8 cellular contexts compared by ENCODE assay signal in the genomic region with DNA sequence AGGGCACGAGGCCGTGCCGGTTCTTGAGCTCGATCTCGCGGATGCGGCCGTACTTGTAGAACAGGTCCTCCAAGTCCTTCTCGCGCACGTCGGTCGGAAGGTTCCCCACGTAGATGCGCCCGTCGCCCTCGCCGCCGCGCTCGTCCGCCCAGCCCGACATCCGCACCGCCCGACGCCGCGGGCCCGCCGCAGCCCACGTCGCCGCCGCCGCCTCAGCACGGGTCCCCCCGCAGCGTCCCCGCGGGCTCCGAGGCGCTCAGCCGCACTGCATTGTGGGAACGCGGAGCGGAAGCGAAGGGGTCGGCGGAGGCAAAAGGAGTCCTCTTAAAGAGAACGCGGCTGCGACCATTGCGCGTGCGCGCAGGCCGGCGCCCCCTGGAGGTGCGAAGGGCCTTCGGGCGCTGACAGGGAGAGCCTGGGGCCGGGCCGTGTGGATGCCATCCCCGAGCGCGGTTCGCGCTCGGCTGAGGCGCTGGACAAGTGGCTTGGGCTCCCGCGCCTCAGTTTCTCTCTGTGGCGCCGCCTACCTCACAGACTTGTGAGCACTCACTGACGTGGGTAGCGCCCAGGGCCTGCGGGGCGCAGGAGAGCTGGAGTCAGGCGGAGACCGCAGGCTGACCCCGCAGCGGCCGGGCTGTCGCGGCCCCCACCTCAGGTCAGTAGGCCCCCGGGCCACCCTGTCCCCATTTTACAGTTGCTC. TPM values are rescaled to one million over a fixed set of nuclear protein-coding genes. Genes with fewer than 3 reads are reported as not detected.
DNase-seq lines count a peak whose midpoint lies in the region; ATAC-seq and TF ChIP-seq lines count a peak whose summit lies in the region.

A gene with protein sequence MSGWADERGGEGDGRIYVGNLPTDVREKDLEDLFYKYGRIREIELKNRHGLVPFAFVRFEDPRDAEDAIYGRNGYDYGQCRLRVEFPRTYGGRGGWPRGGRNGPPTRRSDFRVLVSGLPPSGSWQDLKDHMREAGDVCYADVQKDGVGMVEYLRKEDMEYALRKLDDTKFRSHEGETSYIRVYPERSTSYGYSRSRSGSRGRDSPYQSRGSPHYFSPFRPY (minus strand): TSS at position 299 of the 700 bp plus-strand sequence. CDS start 139 bp downstream, at position 160.

- POLR2A ChIA-PET in GM10248 (lab: Yijun Ruan, JAX), result interaction anchor here (0.5 to 0.9 kb wide), 2 partner anchors 27 to 782 kb away, joined by 5 to 9 read pairs; no protein-coding TSS in a partner anchor
- POLR2A ChIA-PET in SK-N-SH (lab: Yijun Ruan, JAX), result interaction anchor here (0.6 to 1.9 kb wide), 4 partner anchors 26 to 173 kb away, joined by 3 to 12 read pairs (median 4); partner anchors contain the start of genes COQ5 and DYNLL1

- peak within 1 kb of the TSS; percentile 91 for H3K4me3 Mint-ChIP-seq in activated naive CD4-positive, alpha-beta T cell treated with anti-CD3 and anti-CD28 coated beads, Interleukin-2, amount 50 U/mL, for 24 hours

- peak within 1 kb of the TSS; percentile 79 to 93 for H3K27ac ChIP-seq in SK-N-SH (ENCODE audit: low read depth in 2 of 2, low read length in 1 of 2)
- H3K27ac ChIP-seq in osteoblast (ENCODE audit: low read depth, low read length), result peak within 1 kb of the TSS; percentile 77
- H3K27ac ChIP-seq in thoracic aorta, result peak within 1 kb of the TSS; percentile 79 to 87

- H4K20me1 ChIP-seq in SK-N-SH (ENCODE audit: insufficient read depth), result peaks cover 44% of the 10 kb centered on the region
- peaks cover 36% of the 10 kb centered on the region for H4K20me1 ChIP-seq in osteoblast (ENCODE audit: insufficient read depth, low read length)

- DNase-seq in GM10248 (ENCODE audit: extremely low spot score), result peak; percentile 99
- peak; percentile 74 for DNase-seq in NCI-H1048 (lab: John Stamatoyannopoulos, UW)
- peak; percentile 99 for DNase-seq in SK-N-SH
- peak; percentile 96 for DNase-seq in glomerular visceral epithelial cell (ENCODE audit: extremely low spot score)
- DNase-seq in osteoblast (ENCODE audit: insufficient read length, low spot score, missing footprints), result peak; percentile 100
- DNase-seq in thoracic aorta (ENCODE audit: low spot score), result peak; percentile 82

- H3K27me3 Mint-ChIP-seq in activated naive CD4-positive, alpha-beta T cell treated with anti-CD3 and anti-CD28 coated beads, Interleukin-2, amount 50 U/mL, for 24 hours, result no peaks in the 10 kb centered on the region

- H3K36me3 Mint-ChIP-seq in activated naive CD4-positive, alpha-beta T cell treated with anti-CD3 and anti-CD28 coated beads, Interleukin-2, amount 50 U/mL, for 24 hours, result peaks cover 3% of the 10 kb centered on the region

- TF ChIP-seq RAD21 in SK-N-SH (IDR thresholded peaks at IDR 0.05; ENCODE audit: low read length), result no peak

- TF ChIP-seq CTCF in GM10248 (IDR thresholded peaks at IDR 0.05; ENCODE audit: control extremely low read depth, extremely low read depth, low read depth, missing control alignments), result peak; percentile 92
- peak; percentile 81 for TF ChIP-seq CTCF in SK-N-SH (IDR thresholded peaks at IDR 0.05)
- TF ChIP-seq CTCF in osteoblast (IDR thresholded peaks at IDR 0.05; ENCODE audit: extremely low read depth, low read depth, low read length), result peak; percentile 79
- TF ChIP-seq CTCF in thoracic aorta (IDR thresholded peaks at IDR 0.05), result peak; percentile 83

- H3K36me3 ChIP-seq in SK-N-SH (replicated peaks in 1 of 2; ENCODE audit: control insufficient read depth in 1 of 2, insufficient read depth in 2 of 2, low read length in 1 of 2) (peaks cover 13 to 18% of the 10 kb centered on the region in 2 experiments), osteoblast (ENCODE audit: insufficient read depth, low read length) (peaks cover 24% of the 10 kb centered on the region), thoracic aorta (peaks cover 13% of the 10 kb centered on the region)

- H3K79me2 ChIP-seq in SK-N-SH (ENCODE audit: insufficient read depth), result peaks cover 77% of the 10 kb centered on the region
- peaks cover 71% of the 10 kb centered on the region for H3K79me2 ChIP-seq in osteoblast (ENCODE audit: insufficient read depth, low read length)

- peaks cover 50% of the 10 kb centered on the region for H3K4me1 Mint-ChIP-seq in activated naive CD4-positive, alpha-beta T cell treated with anti-CD3 and anti-CD28 coated beads, Interleukin-2, amount 50 U/mL, for 24 hours

- ATAC-seq in HG02588 (IDR thresholded peaks at IDR 0.05; ENCODE audit: unreplicated experiment) (peak; percentile 84), thoracic aorta (ENCODE audit: insufficient number of reproducible peaks, low FRiP score, low read depth) (peak; percentile 93)

- H3K9ac ChIP-seq in SK-N-SH, result peak within 1 kb of the TSS; percentile 87

- peak within 1 kb of the TSS; percentile 94 for H3K4me2 ChIP-seq in SK-N-SH
- peak within 1 kb of the TSS; percentile 89 for H3K4me2 ChIP-seq in osteoblast (ENCODE audit: insufficient read depth, low read length)

- peak within 1 kb of the TSS; percentile 79 for H3K27ac Mint-ChIP-seq in activated naive CD4-positive, alpha-beta T cell treated with anti-CD3 and anti-CD28 coated beads, Interleukin-2, amount 50 U/mL, for 24 hours

- H3K9me2 ChIP-seq in SK-N-SH, result no peaks in the 10 kb centered on the region

- H3K27me3 ChIP-seq in SK-N-SH (ENCODE audit: insufficient read depth) (no peaks in the 10 kb centered on the region), osteoblast (ENCODE audit: insufficient read depth, low read length) (no peaks in the 10 kb centered on the region), thoracic aorta (replicated peaks; ENCODE audit: insufficient read depth) (no peaks in the 10 kb centered on the region)

- CTCF ChIA-PET in GM10248 (lab: Yijun Ruan, JAX), result interaction anchor here (0.9 to 5.6 kb wide), 17 partner anchors 10 to 143 kb away, joined by 3 to 50 read pairs (median 5); partner anchors contain the start of gene DYNLL1
- CTCF ChIA-PET in SK-N-SH (lab: Yijun Ruan, JAX), result interaction anchor here (0.6 to 5.3 kb wide), 27 partner anchors 9 to 178 kb away, joined by 3 to 52 read pairs (median 4); partner anchors contain the start of genes COX6A1, DYNLL1, RNF10 and RNU4-2

- no peaks in the 10 kb centered on the region for H3K9me3 Mint-ChIP-seq in activated naive CD4-positive, alpha-beta T cell treated with anti-CD3 and anti-CD28 coated beads, Interleukin-2, amount 50 U/mL, for 24 hours

- H3K9me3 ChIP-seq in SK-N-SH (no peaks in the 10 kb centered on the region), osteoblast (ENCODE audit: low read depth, low read length) (no peaks in the 10 kb centered on the region), thoracic aorta (no peaks in the 10 kb centered on the region)

- H3K4me3 ChIP-seq in SK-N-SH (ENCODE audit: low read depth in 2 of 2, low read length in 1 of 2) (peak within 1 kb of the TSS; percentile 78 to 88), osteoblast (ENCODE audit: insufficient read depth, low read length) (peak within 1 kb of the TSS; percentile 82), thoracic aorta (peak within 1 kb of the TSS; percentile 98)

- H3F3A ChIP-seq in SK-N-SH (replicated peaks; ENCODE audit: insufficient read depth), result peaks cover 17% of the 10 kb centered on the region

- H2AFZ ChIP-seq in SK-N-SH (ENCODE audit: low read depth) (peak within 1 kb of the TSS; percentile 93), osteoblast (ENCODE audit: low read length) (peak within 1 kb of the TSS; percentile 87)

- no peak for TF ChIP-seq EP300 in SK-N-SH (IDR thresholded peaks at IDR 0.05; ENCODE audit: borderline replicate concordance in 1 of 2, low read depth in 1 of 2, low read length in 1 of 2)

- peaks cover 0 to 8% of the 10 kb centered on the region in 2 experiments; a peak in 1 of 4 replicates for H3K4me1 ChIP-seq in SK-N-SH (ENCODE audit: control insufficient read depth in 1 of 2, insufficient read depth in 2 of 2, low read depth in 1 of 2, low read length in 1 of 2)
- H3K4me1 ChIP-seq in osteoblast (ENCODE audit: insufficient read depth, low read length), result peaks cover 14% of the 10 kb centered on the region
- peaks cover 12 to 41% of the 10 kb centered on the region in 2 donors for H3K4me1 ChIP-seq in thoracic aorta (ENCODE audit: control insufficient read depth in 1 of 2, low read depth in 2 of 2)

- 5% methylated on average over 6 of the region's 88 CpGs for WGBS in SK-N-SH (ENCODE audit: low lambda C conversion rate)

TF ChIP-seq in SK-N-SH, 30 proteins besides CTCF, POLR2A, EP300 and RAD21 (continues in another document):
- peak; percentile 78 for TF ChIP-seq TAF1 (IDR thresholded peaks at IDR 0.05; ENCODE audit: borderline replicate concordance, low read depth, low read length)
- peak; percentile 74; the same call in 1 of the 2 replicates for TF ChIP-seq ELF1 (IDR thresholded peaks at IDR 0.05)
- peak; percentile 76 for TF ChIP-seq POLR2AphosphoS5 (IDR thresholded peaks at IDR 0.05; ENCODE audit: low read depth, low read length)
- peak; percentile 92; the same call in 1 of the 2 replicates for TF ChIP-seq SIN3A (IDR thresholded peaks at IDR 0.05; ENCODE audit: borderline replicate concordance, low read depth, low read length)
- TF ChIP-seq CHD2 (IDR thresholded peaks at IDR 0.05; ENCODE audit: low read length, partially characterized antibody), result no peak
- peak; percentile 68 for TF ChIP-seq GABPA (IDR thresholded peaks at IDR 0.05; ENCODE audit: low read depth)
- no peak for TF ChIP-seq TEAD4 (IDR thresholded peaks at IDR 0.05; ENCODE audit: borderline replicate concordance, insufficient read depth)
- no peak for TF ChIP-seq RFX5 (IDR thresholded peaks at IDR 0.05; ENCODE audit: low read length)
- TF ChIP-seq SMC3 (IDR thresholded peaks at IDR 0.05; ENCODE audit: low read depth, low read length), result peak; percentile 29; the same call in 1 of the 2 replicates
- TF ChIP-seq NRF1 (IDR thresholded peaks at IDR 0.05; ENCODE audit: low read depth, low read length), result peak; percentile 80
- peak; percentile 94 for TF ChIP-seq MXI1 (IDR thresholded peaks at IDR 0.05; ENCODE audit: low read depth, low read length)
- no peak for TF ChIP-seq EZH2phosphoT487 (IDR thresholded peaks at IDR 0.05; ENCODE audit: borderline replicate concordance, low read depth)

RNA-seq across cellular contexts. Expression of the gene that starts here (rescaled TPM):
- 164 and 210 TPM in 2 replicates for polyA plus RNA-seq in SK-N-SH (2012; rRNA removed)
- 208 and 246 TPM in 2 replicates for polyA plus RNA-seq in SK-N-SH (2012; cell fraction: cytosol; rRNA removed)
- polyA plus RNA-seq in SK-N-SH (2012; cell fraction: nucleus; rRNA removed), result 124 and 180 TPM in 2 replicates
- total RNA-seq in osteoblast, result 103 and 107 TPM in 2 replicates
- total RNA-seq in thoracic aorta, result 10 to 100 TPM; 41.0 to 83.5 TPM

Comparison
In these comparisons a context has a peak if more than half of its experiments do, and no peak if none do; other contexts are left out.
1. Peak in every context shown above with its lines: DNase-seq, ATAC-seq, H3K4me3 ChIP-seq and H3K27ac ChIP-seq.